8 cellular contexts compared by ENCODE assay signal in genomic region chr5:76337949-76338589, GRCh38.
DNase-seq lines count a peak whose midpoint lies in the region; ATAC-seq, FAIRE-seq and TF ChIP-seq lines count a peak whose summit lies in the region.

No MANE protein-coding gene starts in this region.

- peak; percentile 6 for ATAC-seq in Right ventricle myocardium inferior
- ATAC-seq in left cardiac atrium: no peak
- ATAC-seq in HG03139 (IDR thresholded peaks at IDR 0.05; ENCODE audit: unreplicated experiment): no peak

- H3K4me3 Mint-ChIP-seq in nephron progenitor cell: no peak overlapping the region

- peaks cover 2% of the 10 kb centered on the region for H3K27me3 Mint-ChIP-seq in nephron progenitor cell (ENCODE audit: low read depth, poor library complexity)

- no peak overlapping the region for H3K9ac ChIP-seq in H1 (replicated peaks in 1 of 4; ENCODE audit: extremely low read depth in 1 of 4, low read depth in 3 of 4, low read length in 3 of 4)

- FAIRE-seq in H1 (lab: Jason Lieb, UNC): peak; percentile 98

- H2BK120ac ChIP-seq in H1 (replicated peaks; ENCODE audit: low read depth, low read length): no peak overlapping the region

- peaks cover 17% of the 10 kb centered on the region for H3K36me3 Mint-ChIP-seq in nephron progenitor cell (ENCODE audit: low read depth)

- H3K14ac ChIP-seq in H1 (ENCODE audit: insufficient read length): no peak overlapping the region

- H3K23ac ChIP-seq in H1 (ENCODE audit: insufficient read length): no peak overlapping the region

- H2BK20ac ChIP-seq in H1 (ENCODE audit: low read length): 0 out of 2 replicates have a peak overlapping the region, but pooled peaks have one; percentile 37

- peaks cover 45% of the 10 kb centered on the region for H3K4me1 Mint-ChIP-seq in nephron progenitor cell

- WGBS in H1 (ENCODE audit: extremely low coverage in 1 of 2, insufficient coverage in 1 of 2, insufficient read length in 1 of 2, insufficient replicate concordance in 2 of 2, low coverage in 1 of 2, low lambda C conversion rate in 2 of 2, missing lambda C conversion rate in 1 of 2), 2 experiments: 42% methylated on average over 1 of the region's 1 CpG; no CpG with 5 or more reads in 1 of the 2 experiments

- peak overlapping the region; percentile 1; the same call in 1 of the 2 replicates for H2BK12ac ChIP-seq in H1 (ENCODE audit: low read depth, low read length)

- H3K9me3 ChIP-seq in H1 (ENCODE audit: insufficient read depth in 2 of 2, low read depth in 1 of 2, low read length in 1 of 2): peaks cover 5 to 10% of the 10 kb centered on the region in 2 experiments; a peak in 3 of 4 replicates

- no peak overlapping the region for H3K4me3 ChIP-seq in H1 (ENCODE audit: extremely low read depth in 1 of 4, insufficient read depth in 2 of 4, low read depth in 3 of 4, low read length in 4 of 4)

- TF ChIP-seq EP300 in H1 (IDR thresholded peaks at IDR 0.05; ENCODE audit: borderline replicate concordance in 1 of 2, low read depth in 2 of 2, low read length in 2 of 2): no peak

- CTCF ChIA-PET in H1 (lab: Charles Lee; ENCODE audit: partially characterized antibody): interaction anchor here (0.6 to 1.4 kb wide), 17 partner anchors 10 to 253 kb away, joined by 3 to 7 read pairs (median 3); no protein-coding TSS in a partner anchor

- H4K5ac ChIP-seq in H1 (ENCODE audit: insufficient read length, low read depth, low read length): no peak overlapping the region

- no peaks in the 10 kb centered on the region for H4K20me1 ChIP-seq in H1 (replicated peaks in 1 of 2; ENCODE audit: control insufficient read depth in 1 of 2, insufficient read depth in 2 of 2, low read length in 2 of 2)

- TF ChIP-seq CTCF in H1 (IDR thresholded peaks at IDR 0.05; ENCODE audit: control extremely low read depth in 1 of 3, insufficient read depth in 1 of 3, low read depth in 1 of 3, low read length in 3 of 3) (peak; percentile 1 to 72 (median 55)), nephron progenitor cell (IDR thresholded peaks at IDR 0.05) (peak; percentile 39)

- no peaks in the 10 kb centered on the region for H3K27me3 ChIP-seq in H1 (replicated peaks in 1 of 4; ENCODE audit: control insufficient read depth in 3 of 4, extremely low read depth in 1 of 4, insufficient read depth in 3 of 4, low read length in 3 of 4)

- no peaks in the 10 kb centered on the region for H3K79me2 ChIP-seq in H1 (ENCODE audit: control insufficient read depth in 1 of 2, insufficient read depth in 2 of 2, low read length in 2 of 2)

- H3K79me1 ChIP-seq in H1 (ENCODE audit: low read depth, low read length): no peaks in the 10 kb centered on the region; the same call in 1 of the 2 replicates

- POLR2A ChIA-PET in H1 (lab: Charles Lee; ENCODE audit: partially characterized antibody): no interaction called here

- H3K9me3 Mint-ChIP-seq in nephron progenitor cell: peaks cover 26% of the 10 kb centered on the region

- no peak overlapping the region for H3K4ac ChIP-seq in H1 (replicated peaks; ENCODE audit: insufficient read length, low read depth, low read length)

- TF ChIP-seq RAD21 in H1 (IDR thresholded peaks at IDR 0.05 in 1 of 2, conservative IDR thresholded peaks at IDR 0.05 in 1 of 2; ENCODE audit: low read depth in 2 of 2, low read length in 2 of 2): peak; percentile 57 to 65

- no peak overlapping the region for H3K27ac ChIP-seq in H1 (ENCODE audit: low read depth, low read length)

- H3K4me2 ChIP-seq in H1 (ENCODE audit: insufficient read depth in 1 of 2, low read depth in 2 of 2, low read length in 2 of 2): no peak overlapping the region

- peak overlapping the region; percentile 97 for H2AFZ ChIP-seq in H1 (ENCODE audit: low read length)

- H3K23me2 ChIP-seq in H1 (ENCODE audit: low read depth, low read length): no peaks in the 10 kb centered on the region

- no peak for TF ChIP-seq POLR2A in H1 (IDR thresholded peaks at IDR 0.05; ENCODE audit: control extremely low read depth in 1 of 2, low read depth in 2 of 2, low read length in 2 of 2)

- H2BK15ac ChIP-seq in H1 (ENCODE audit: low read length): 0 out of 2 replicates have a peak overlapping the region, but pooled peaks have one; percentile 46

- intact Hi-C loops in Right ventricle myocardium inferior (cut with DNase I): no loop called here
- intact Hi-C loops in left cardiac atrium (cut with DNase I): no loop called here

- DNase-seq in Right ventricle myocardium inferior (ENCODE audit: missing footprints) (no peak), left cardiac atrium (no peak), KG1 (lab: John Stamatoyannopoulos, UW) (peak; percentile 62), H1 (ENCODE audit: low read depth in 1 of 2, low spot score in 2 of 2) (peak; percentile 68 to 74), nephron progenitor cell (peak; percentile 31), NCI-H510A treated with DMSO at 0.1 percent for 48 hours (lab: John Stamatoyannopoulos, UW) (no peak)
- peak; percentile 12 for DNase-seq in activated CD4-positive, alpha-beta T cell treated with anti-CD3 and anti-CD28 coated beads for 1 hour

- H3K27ac Mint-ChIP-seq in nephron progenitor cell: peak overlapping the region; percentile 32

- peaks cover 0 to 5% (median 0%) of the 10 kb centered on the region in 4 experiments; a peak in 1 of 8 replicates for H3K36me3 ChIP-seq in H1 (ENCODE audit: control insufficient read depth in 2 of 4, insufficient read depth in 4 of 4, low read length in 3 of 4)

- H3K4me1 ChIP-seq in H1 (replicated peaks in 1 of 4; ENCODE audit: control insufficient read depth in 3 of 4, insufficient read depth in 4 of 4, low read length in 3 of 4): peaks cover 2 to 11% (median 3%) of the 10 kb centered on the region in 4 experiments

- H3K56ac ChIP-seq in H1 (replicated peaks; ENCODE audit: insufficient read length, low read depth, low read length): no peak overlapping the region

- H3K18ac ChIP-seq in H1 (ENCODE audit: extremely low read depth, low read length): no peak overlapping the region

- no peak overlapping the region for H4K8ac ChIP-seq in H1 (ENCODE audit: extremely low read depth, insufficient read depth, low read length)

- H2BK5ac ChIP-seq in H1 (ENCODE audit: low read depth, low read length): peak overlapping the region; percentile 18; the same call in 1 of the 2 replicates

- H2AK5ac ChIP-seq in H1 (ENCODE audit: low read depth, low read length): no peak overlapping the region

- peak overlapping the region; percentile 9 for H4K91ac ChIP-seq in H1 (replicated peaks; ENCODE audit: insufficient read length, low read length)

TF ChIP-seq in H1, 55 proteins besides CTCF, POLR2A, EP300 and RAD21 (continues in another document):
- TF ChIP-seq HDAC2 (IDR thresholded peaks at IDR 0.05; ENCODE audit: borderline replicate concordance in 1 of 2, low read depth in 2 of 2, low read length in 2 of 2) (peak; percentile 50 to 54; a peak in 1 of 4 replicates), E2F6 (IDR thresholded peaks at IDR 0.05) (no peak), HDAC6 (IDR thresholded peaks at IDR 0.05; ENCODE audit: low read depth, low read length) (no peak), CBX8 (IDR thresholded peaks at IDR 0.05; ENCODE audit: borderline replicate concordance, low read depth, low read length) (no peak), RFX5 (IDR thresholded peaks at IDR 0.05; ENCODE audit: borderline replicate concordance, low read depth, low read length) (no peak), NANOG (IDR thresholded peaks at IDR 0.05; ENCODE audit: insufficient read depth, low read depth, low read length, poor library complexity, severe bottlenecking) (no peak), ATF3 (IDR thresholded peaks at IDR 0.05; ENCODE audit: insufficient read depth, low read depth, low read length) (no peak), SUZ12 (IDR thresholded peaks at IDR 0.05; ENCODE audit: low read length) (no peak), MAX (IDR thresholded peaks at IDR 0.05) (peak; percentile 64), CREB1 (IDR thresholded peaks at IDR 0.05) (no peak), MAFK (IDR thresholded peaks at IDR 0.05; ENCODE audit: low read depth, low read length) (no peak), CHD2 (IDR thresholded peaks at IDR 0.05; ENCODE audit: low read length) (no peak), ATF2 (IDR thresholded peaks at IDR 0.05; ENCODE audit: low read length) (0 out of 2 replicates have a peak, but pooled peaks have one; percentile 42), ASH2L (IDR thresholded peaks at IDR 0.05; ENCODE audit: low read length) (no peak), CTBP2 (IDR thresholded peaks at IDR 0.05; ENCODE audit: borderline replicate concordance, insufficient read depth, insufficient read length, low read length) (peak; percentile 68), YY1 (IDR thresholded peaks at IDR 0.05; ENCODE audit: low read depth, low read length) (peak; percentile 53; the same call in 1 of the 2 replicates), RXRA (IDR thresholded peaks at IDR 0.05; ENCODE audit: insufficient read depth, low read depth, low read length) (no peak), KDM1A (IDR thresholded peaks at IDR 0.05; ENCODE audit: borderline replicate concordance, low read length) (no peak), TEAD4 (IDR thresholded peaks at IDR 0.05; ENCODE audit: low read depth, low read length) (peak; percentile 82)

Comparison
In these comparisons a context has a peak if more than half of its experiments do, and no peak if none do; other contexts are left out.
1. DNase-seq: peak in KG1 (single experiment), activated CD4-positive, alpha-beta T cell treated with anti-CD3 and anti-CD28 coated beads for 1 hour (single experiment), H1 (2 of 2) and nephron progenitor cell (single experiment); none in Right ventricle myocardium inferior (single experiment), left cardiac atrium (single experiment) and NCI-H510A treated with DMSO at 0.1 percent for 48 hours (single experiment).